In the genomic region with DNA sequence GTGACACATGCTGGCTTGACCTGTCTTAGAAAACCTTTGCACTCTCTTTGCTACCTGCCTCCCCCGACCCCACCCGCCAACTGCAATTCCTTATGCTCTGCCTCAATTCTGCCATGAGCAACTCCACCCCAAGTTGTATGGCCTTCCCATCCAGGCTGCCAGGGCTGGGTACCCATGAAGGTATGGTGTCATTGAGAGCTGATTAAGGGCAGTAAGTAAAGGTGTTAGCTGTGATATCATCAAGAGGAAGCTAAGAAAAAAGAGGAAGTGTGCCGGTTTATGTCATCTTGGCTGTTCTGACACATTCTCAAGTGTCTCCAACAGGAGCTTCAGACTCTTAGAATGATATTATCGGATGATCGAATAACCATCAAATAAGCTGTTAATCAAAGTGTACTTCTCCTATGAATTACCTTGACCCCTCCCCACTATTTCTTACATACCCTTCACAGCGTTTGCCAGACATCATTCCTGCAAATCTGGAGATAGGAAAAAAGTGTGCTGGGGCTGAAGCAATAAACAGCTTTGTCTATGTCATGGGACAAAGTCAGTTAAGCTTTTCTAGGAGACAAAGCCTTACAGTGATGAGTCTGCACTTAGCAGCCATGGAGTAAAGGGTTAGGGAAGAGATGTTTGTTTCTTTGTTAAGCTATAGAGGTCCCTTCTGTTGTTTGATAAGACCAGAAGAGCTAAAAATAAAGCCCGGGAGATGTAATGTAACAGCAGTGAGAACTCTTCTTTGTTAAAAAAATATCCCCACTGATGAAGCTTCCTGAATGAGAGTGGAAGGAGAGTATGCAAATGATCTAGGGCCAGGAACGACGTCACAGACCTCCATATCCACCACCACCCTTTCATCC, we compare ENCODE assay signal across 1 cellular context.
TF ChIP-seq lines count a peak whose summit lies in the region.

No MANE protein-coding gene starts in this region.

TF ChIP-seq in K562, 482 proteins besides CTCF, POLR2A, EP300 and RAD21 (continued from another document):
- no peak for TF ChIP-seq ZNF639 (CRISPR knock-in tag; conservative IDR thresholded peaks at IDR 0.05 in 1 of 2, IDR thresholded peaks at IDR 0.05 in 1 of 2)
